24 cellular contexts compared by ENCODE assay signal in genomic region chr3:82165266-82165665, GRCh38.
"Had no signal": no experiment of that assay in that cellular context is flagged by ENCODE, and none has a peak within 500 bp of the region (broad histone marks: within the 10 kb centered on the region; RNA-seq: fewer than 3 reads in every experiment).

No MANE protein-coding gene starts in this region.

- H3K4me1 ChIP-seq: pancreas, right lobe of liver, suprapubic skin, transverse colon, upper lobe of right lung, uterus had no signal

- FAIRE-seq: frontal cortex, kidney, pancreas had no signal

- H3K4me1 Mint-ChIP-seq: mesothelial cell of epicardium; nephron; stimulated activated naive CD8-positive, alpha-beta T cell treated with anti-CD3 and anti-CD28 coated beads, Interleukin-15, amount 100 ng/mL, for 72 hours had no signal

- H3K27ac ChIP-seq: coronary artery, pancreas, right lobe of liver, suprapubic skin, transverse colon, upper lobe of right lung, uterus had no signal

- H3K27ac Mint-ChIP-seq: mesothelial cell of epicardium; naive thymus-derived CD4-positive, alpha-beta T cell; nephron; stimulated activated naive CD8-positive, alpha-beta T cell treated with anti-CD3 and anti-CD28 coated beads, Interleukin-15, amount 100 ng/mL, for 72 hours had no signal

- H3K4me3 ChIP-seq: coronary artery, pancreas, right lobe of liver, smooth muscle cell, suprapubic skin, transverse colon, upper lobe of right lung, uterus had no signal

- H3K27me3 ChIP-seq: right lobe of liver, suprapubic skin, transverse colon, upper lobe of right lung, uterus had no signal

- H3K36me3 Mint-ChIP-seq: mesothelial cell of epicardium; naive thymus-derived CD4-positive, alpha-beta T cell had no signal

- DNase-seq: dermis blood vessel endothelial cell; effector memory CD4-positive, alpha-beta T cell; erythroblast; kidney; mesenchymal stem cell; naive thymus-derived CD4-positive, alpha-beta T cell; pancreas; retina; right lobe of liver; stimulated activated CD4-positive, alpha-beta T cell treated with anti-CD3 and anti-CD28 coated beads, Interleukin-12 subunit alpha, Interleukin-12 subunit beta, amount 100 ng/mL, for 4 hours; stimulated activated CD4-positive, alpha-beta T cell treated with anti-CD3 and anti-CD28 coated beads, Interleukin-1b, Interleukin-23, amount 100 ng/mL, for 48 hours; stimulated activated CD4-positive, alpha-beta T cell treated with anti-CD3 and anti-CD28 coated beads, Interleukin-4, amount 100 ng/mL, for 1 hour; stimulated activated CD8-positive, alpha-beta memory T cell treated with anti-CD3 and anti-CD28 coated beads, Interleukin-4, amount 100 ng/mL, for 48 hours; stimulated activated naive CD4-positive, alpha-beta T cell; stimulated activated naive CD8-positive, alpha-beta T cell treated with anti-CD3 and anti-CD28 coated beads, Interleukin-15, amount 100 ng/mL, for 72 hours; transverse colon; upper lobe of right lung; uterus had no signal

- H3K4me3 Mint-ChIP-seq: mesothelial cell of epicardium; naive thymus-derived CD4-positive, alpha-beta T cell; nephron; stimulated activated naive CD8-positive, alpha-beta T cell treated with anti-CD3 and anti-CD28 coated beads, Interleukin-15, amount 100 ng/mL, for 72 hours had no signal

- H3K9me3 Mint-ChIP-seq: stimulated activated naive CD8-positive, alpha-beta T cell treated with anti-CD3 and anti-CD28 coated beads, Interleukin-15, amount 100 ng/mL, for 72 hours had no signal

- H3K4me2 ChIP-seq: smooth muscle cell had no signal

- H3K36me3 ChIP-seq: pancreas, right lobe of liver, suprapubic skin, transverse colon, upper lobe of right lung, uterus had no signal

- H3K27me3 Mint-ChIP-seq: naive thymus-derived CD4-positive, alpha-beta T cell; stimulated activated naive CD8-positive, alpha-beta T cell treated with anti-CD3 and anti-CD28 coated beads, Interleukin-15, amount 100 ng/mL, for 72 hours had no signal

- H3K9me3 ChIP-seq: pancreas, right lobe of liver, suprapubic skin, transverse colon, upper lobe of right lung, uterus had no signal
